23 cellular contexts compared by ENCODE assay signal in genomic region chr12:45349911-45350310, GRCh38.
A peak's percentile ranks its signal among the peaks of the same experiment; 100 is the strongest.
DNase-seq lines count a peak whose midpoint lies in the region.
"Had no signal": no experiment of that assay in that cellular context is flagged by ENCODE, and none has a peak within 500 bp of the region (broad histone marks: within the 10 kb centered on the region; RNA-seq: fewer than 3 reads in every experiment).

No MANE protein-coding gene starts in this region.

- H3K9me3 ChIP-seq in subcutaneous abdominal adipose tissue (ENCODE audit: control insufficient read depth in 5 of 5, low read length in 5 of 5), result no peaks in the 10 kb centered on the region
- H3K9me3 ChIP-seq: upper lobe of right lung had no signal

- peaks cover 0 to 12% (median 4%) of the 10 kb centered on the region in 5 donors for H3K4me1 ChIP-seq in subcutaneous abdominal adipose tissue (ENCODE audit: control insufficient read depth in 5 of 5, insufficient read depth in 5 of 5, low read length in 5 of 5)
- H3K4me1 ChIP-seq: upper lobe of right lung had no signal

- H3K9ac ChIP-seq in subcutaneous abdominal adipose tissue (ENCODE audit: low read length in 5 of 5), result no peak overlapping the region

- no peaks in the 10 kb centered on the region for H3K27me3 ChIP-seq in subcutaneous abdominal adipose tissue (ENCODE audit: control insufficient read depth in 5 of 5, insufficient read depth in 4 of 5, low read length in 5 of 5)
- H3K27me3 ChIP-seq: upper lobe of right lung had no signal

- DNase-seq in NCI-H2196 (lab: John Stamatoyannopoulos, UW; ENCODE audit: unreplicated experiment) (peak; percentile 4), NCI-H2196 treated with DMSO at 0.1 percent for 48 hours (lab: John Stamatoyannopoulos, UW; ENCODE audit: unreplicated experiment) (no peak), RPMI7951 (ENCODE audit: low read depth) (peak; percentile 38), fibroblast of peridontal ligament (ENCODE audit: extremely low read depth) (peak; percentile 48), DMS 273 (lab: John Stamatoyannopoulos, UW; ENCODE audit: unreplicated experiment) (no peak), NCI-H510A (lab: John Stamatoyannopoulos, UW) (no peak), NCI-H2227 treated with DMSO at 0.1 percent for 48 hours (lab: John Stamatoyannopoulos, UW) (no peak)
- DNase-seq: 8988T; activated CD4-positive, alpha-beta T cell treated with anti-CD3 and anti-CD28 coated beads for 48 hours; Calu3; cortex of kidney; foreskin melanocyte; GF-D8; mammary epithelial cell; MV-4-11; NCI-H187; NCI-H510A treated with DMSO at 0.1 percent for 48 hours; right cardiac atrium; SIG-M5; stimulated activated CD8-positive, alpha-beta memory T cell treated with anti-CD3 and anti-CD28 coated beads, Interleukin-4, amount 100 ng/mL, for 48 hours; upper lobe of right lung had no signal

- H3K36me3 ChIP-seq in subcutaneous abdominal adipose tissue (ENCODE audit: control insufficient read depth in 5 of 5, insufficient read depth in 5 of 5, low read length in 5 of 5), result peaks cover 23 to 61% (median 41%) of the 10 kb centered on the region in 5 donors

- no peak overlapping the region for H3K4me3 ChIP-seq in subcutaneous abdominal adipose tissue (ENCODE audit: low read depth in 1 of 5, low read length in 5 of 5)
- H3K4me3 ChIP-seq: K562, upper lobe of right lung had no signal

- H3K27ac ChIP-seq in subcutaneous abdominal adipose tissue (ENCODE audit: low read depth, low read length), result peak overlapping the region; percentile 2
- H3K27ac ChIP-seq: upper lobe of right lung had no signal

Comparison
In these comparisons a context has a peak if more than half of its experiments do, and no peak if none do; other contexts are left out.
1. DNase-seq: peak in NCI-H2196 (single experiment), RPMI7951 (single experiment) and fibroblast of peridontal ligament (single experiment); none in NCI-H2196 treated with DMSO at 0.1 percent for 48 hours (single experiment), DMS 273 (single experiment), NCI-H510A (single experiment) and NCI-H2227 treated with DMSO at 0.1 percent for 48 hours (single experiment).